Comparison of ENCODE assay signal across 9 cellular contexts in genomic region chr7:156153590-156153989, GRCh38.
"Had no signal": no experiment of that assay in that cellular context is flagged by ENCODE, and none has a peak within 500 bp of the region (broad histone marks: within the 10 kb centered on the region; RNA-seq: fewer than 3 reads in every experiment).

No MANE protein-coding gene starts in this region.

- H3K9ac ChIP-seq: GM23248 had no signal

- H3K4me3 ChIP-seq: GM23248 had no signal

- H3K9me3 Mint-ChIP-seq: IgD-negative memory B cell had no signal

- H3K27ac Mint-ChIP-seq: H9 had no signal

- H3K27ac ChIP-seq: GM23248, HL-60 had no signal

- H3K27me3 Mint-ChIP-seq: IgD-negative memory B cell had no signal

- H3K4me3 Mint-ChIP-seq: H9 had no signal

- ATAC-seq: HepG2 had no signal

- DNase-seq: GM23248, GOT3, H9, HCEC 1CT, KBM-7 had no signal

- FAIRE-seq: H54, HepG2 had no signal
